ENCODE assay signal across 1 cellular context in genomic region chr2:112113354-112113753, GRCh38. TPM values are rescaled to one million over a fixed set of nuclear protein-coding genes. Genes with fewer than 3 reads are reported as not detected.
"Had no signal": no experiment of that assay in that cellular context is flagged by ENCODE, and none has a peak within 500 bp of the region (broad histone marks: within the 10 kb centered on the region; RNA-seq: fewer than 3 reads in every experiment).

No MANE protein-coding gene starts in this region.

RNA-seq across cellular contexts. Expression of gene FBLN7, which starts 24.8 kb away (rescaled TPM):
- total RNA-seq: astrocyte had no signal
